Comparison of ENCODE assay signal across 8 cellular contexts in the genomic region with DNA sequence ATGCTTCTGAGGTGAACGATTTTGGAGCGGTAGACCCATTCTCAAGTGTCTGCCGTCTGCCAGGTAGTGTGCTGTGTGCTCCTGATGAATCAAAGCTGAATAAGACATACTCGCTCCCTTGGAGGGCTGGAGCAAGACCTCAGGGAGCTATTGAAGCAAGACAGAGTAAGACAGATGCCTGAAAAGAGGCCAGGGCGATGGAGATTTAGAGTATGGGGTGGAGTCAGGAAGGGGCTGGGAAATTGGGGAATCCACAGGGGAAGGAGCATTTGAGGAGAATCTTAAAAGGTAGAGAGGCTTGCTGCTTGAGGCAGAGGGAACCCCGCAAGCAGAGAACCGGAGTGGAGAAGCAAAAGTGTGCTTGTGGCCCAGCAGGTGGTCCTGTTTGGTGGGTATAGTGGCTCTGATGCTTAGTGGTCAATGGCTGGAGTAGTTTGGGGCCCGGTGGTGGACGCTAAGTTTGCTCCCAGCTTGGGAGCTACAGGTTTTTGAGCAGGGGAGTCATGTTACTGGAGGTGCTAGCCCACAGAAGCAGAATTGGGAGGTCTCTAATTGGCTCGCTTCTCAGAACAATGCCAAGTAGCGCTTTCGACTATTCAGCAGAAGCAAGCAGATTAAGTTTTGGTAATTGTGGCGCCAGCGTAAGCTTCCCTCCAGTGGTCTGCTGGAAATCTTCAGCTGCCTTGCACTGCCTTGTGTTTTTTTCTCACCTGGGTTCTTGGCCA. TPM values are rescaled to one million over a fixed set of nuclear protein-coding genes. Genes with fewer than 3 reads are reported as not detected.
DNase-seq lines count a peak whose midpoint lies in the region; ATAC-seq, FAIRE-seq and TF ChIP-seq lines count a peak whose summit lies in the region.

No MANE protein-coding gene starts in this region.

- no peaks in the 10 kb centered on the region for H3K9me2 ChIP-seq in PC-3 (replicated peaks; ENCODE audit: low read length)

- intact Hi-C loops in PC-3 (cut with micrococcal nuclease), result loop anchor here (5.0 kb wide), 2 partner anchors 95 to 125 kb away; a partner anchor contains a TSS
- intact Hi-C loops in psoas muscle (cut with DNase I), result loop anchor here (2.0 to 10.0 kb wide), 3 partner anchors 38 to 128 kb away; a partner anchor contains a TSS

- H3K27ac ChIP-seq in PC-3 (ENCODE audit: low read length), result no peak overlapping the region
- peak overlapping the region; percentile 60 for H3K27ac ChIP-seq in psoas muscle

- no TSS peak for BruUV-seq in PC-3 (replicated peaks; lab: Mats Ljungman, UMichigan)

- no peaks in the 10 kb centered on the region for H3F3A ChIP-seq in PC-3 (ENCODE audit: low read length, unreplicated experiment)

- H3K9ac ChIP-seq in PC-3 (ENCODE audit: low read length), result no peak overlapping the region

- H3K4me1 ChIP-seq in PC-3 (ENCODE audit: insufficient read depth, low read length), result peaks cover 51% of the 10 kb centered on the region
- peaks cover 36% of the 10 kb centered on the region for H3K4me1 ChIP-seq in psoas muscle

- no peak for ATAC-seq in PC-3
- no peak for ATAC-seq in psoas muscle
- no peak for ATAC-seq in GM19452 (IDR thresholded peaks at IDR 0.05; ENCODE audit: unreplicated experiment)

- TF ChIP-seq CTCF in PC-3 (conservative IDR thresholded peaks at IDR 0.05; ENCODE audit: low read depth, low read length) (no peak), psoas muscle (IDR thresholded peaks at IDR 0.05) (no peak)

- H2AFZ ChIP-seq in PC-3 (ENCODE audit: low read length), result no peak overlapping the region

- CTCF ChIA-PET in PC-3 (lab: Charles Lee), result interaction anchor here (0.8 kb wide), 1 partner anchor 25 kb away, joined by 3 read pairs; no protein-coding TSS in a partner anchor

- H4K20me1 ChIP-seq in PC-3 (ENCODE audit: low read length), result peaks cover 10% of the 10 kb centered on the region; the same call in 1 of the 2 replicates

- no peak for TF ChIP-seq POLR2A in erythroblast (IDR thresholded peaks at IDR 0.05; ENCODE audit: low read length)

- H3K79me2 ChIP-seq in PC-3 (ENCODE audit: low read length), result peaks cover 65% of the 10 kb centered on the region

- no peaks in the 10 kb centered on the region for H3K9me3 ChIP-seq in PC-3 (ENCODE audit: low read length)
- no peaks in the 10 kb centered on the region for H3K9me3 ChIP-seq in psoas muscle

- WGBS in psoas muscle, 3 donors, result 19 to 33% (median 21%) methylated on average over 14 of the region's 14 CpGs

- H3K27me3 ChIP-seq in PC-3 (ENCODE audit: low read length), result no peaks in the 10 kb centered on the region
- H3K27me3 ChIP-seq in psoas muscle (ENCODE audit: insufficient read depth in 3 of 3, low read length in 2 of 3), result no peaks in the 10 kb centered on the region

- POLR2A ChIA-PET in PC-3 (lab: Charles Lee; ENCODE audit: unreplicated experiment), result no interaction called here

- H3K4me2 ChIP-seq in PC-3 (ENCODE audit: low read length), result peak overlapping the region; percentile 100

- FAIRE-seq in frontal cortex (lab: Jason Lieb, UNC), result no peak

- peak; percentile 63 for DNase-seq in activated CD8-positive, alpha-beta memory T cell treated with anti-CD3 and anti-CD28 coated beads for 24 hours
- no peak for DNase-seq in activated CD8-positive, alpha-beta memory T cell treated with anti-CD3 and anti-CD28 coated beads, Interleukin-2, amount 50 U/mL, for 4 hours
- DNase-seq in PC-3, result peak; percentile 26
- DNase-seq in erythroblast (lab: John Stamatoyannopoulos, UW), result peak; percentile 19 to 28
- no peak for DNase-seq in psoas muscle
- DNase-seq in mesenteric fat pad (ENCODE audit: low spot score), result no peak
- DNase-seq in frontal cortex (ENCODE audit: low spot score in 2 of 2), result no peak

- H3K36me3 ChIP-seq in PC-3 (ENCODE audit: low read depth, low read length), result no peaks in the 10 kb centered on the region
- no peaks in the 10 kb centered on the region for H3K36me3 ChIP-seq in psoas muscle (ENCODE audit: insufficient read depth in 1 of 2, low read depth in 1 of 2)

- H3K4me3 ChIP-seq in PC-3 (ENCODE audit: low read length) (peak overlapping the region; percentile 93), psoas muscle (peak overlapping the region; percentile 70)

RNA-seq across cellular contexts. Expression of a gene that starts 2.0 kb away (rescaled TPM):
- total RNA-seq in PC-3 (2014; rRNA removed) (12.5 and 15.1 TPM in 2 replicates), psoas muscle (10 to 100 TPM in 3 of 4 donors, 1 to 10 TPM in 1; 9.9 to 28.8 (median 14.3) TPM), mesenteric fat pad (3.7 TPM), frontal cortex (5.3 TPM)
- 10 to 100 TPM in 1 of 3 donors, 1 to 10 TPM in 2; 2.7 to 13.6 (median 4.1) TPM for polyA plus RNA-seq in psoas muscle

RNA-seq across cellular contexts. Expression of a gene that starts 22.8 kb away (rescaled TPM):
- total RNA-seq in PC-3 (2014; rRNA removed) (27.8 and 31.4 TPM in 2 replicates), psoas muscle (10 to 100 TPM; 10.0 to 20.7 (median 12.9) TPM), mesenteric fat pad (10.2 TPM), frontal cortex (23.6 TPM)
- 10 to 100 TPM in 2 of 3 donors, 1 to 10 TPM in 1; 8.6 to 24.1 (median 12.7) TPM for polyA plus RNA-seq in psoas muscle

RNA-seq across cellular contexts. Expression of a gene that starts 53.4 kb away (rescaled TPM):
- 9.0 and 12.3 TPM in 2 replicates for total RNA-seq in PC-3 (2014; rRNA removed)
- 10 to 100 TPM in 3 of 4 donors, 1 to 10 TPM in 1; 7.2 to 12.6 (median 10.9) TPM for total RNA-seq in psoas muscle
- polyA plus RNA-seq in psoas muscle, result 1 to 10 TPM; 4.2 to 7.7 (median 6.4) TPM
- 9.0 TPM for total RNA-seq in mesenteric fat pad
- total RNA-seq in frontal cortex, result 11.8 TPM

Comparison
In these comparisons a context has a peak if more than half of its experiments do, and no peak if none do; other contexts are left out.
1. DNase-seq: peak in activated CD8-positive, alpha-beta memory T cell treated with anti-CD3 and anti-CD28 coated beads for 24 hours (single experiment), PC-3 (single experiment) and erythroblast (2 of 2); none in activated CD8-positive, alpha-beta memory T cell treated with anti-CD3 and anti-CD28 coated beads, Interleukin-2, amount 50 U/mL, for 4 hours (single experiment), psoas muscle (0 of 2), mesenteric fat pad (single experiment) and frontal cortex (0 of 2).